35 cellular contexts compared by ENCODE assay signal in the genomic region with DNA sequence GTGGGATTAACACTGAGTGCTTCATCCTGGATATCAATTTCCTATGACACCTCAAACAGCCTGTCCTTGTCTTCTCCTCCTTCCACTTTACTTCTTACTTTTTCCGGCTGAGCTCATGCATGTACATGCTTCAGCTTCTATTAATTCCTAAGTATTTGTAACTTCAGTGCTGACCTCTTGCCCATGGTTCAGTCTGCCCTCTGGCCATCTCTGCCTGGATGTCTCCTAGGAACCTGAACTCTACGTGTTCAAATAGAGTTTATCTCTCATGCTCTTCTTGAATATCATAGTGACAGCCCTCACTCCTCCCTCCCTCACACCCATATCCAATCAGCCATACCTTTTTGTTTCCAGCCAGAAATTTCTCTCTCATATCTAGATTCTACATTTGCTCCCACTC.
DNase-seq lines count a peak whose midpoint lies in the region; ATAC-seq and TF ChIP-seq lines count a peak whose summit lies in the region.
"Had no signal": no experiment of that assay in that cellular context is flagged by ENCODE, and none has a peak within 500 bp of the region (broad histone marks: within the 10 kb centered on the region; RNA-seq: fewer than 3 reads in every experiment).

No MANE protein-coding gene starts in this region.

- peak overlapping the region; percentile 23 for H3K27ac Mint-ChIP-seq in nephron progenitor cell
- peak overlapping the region; percentile 4 for H3K27ac Mint-ChIP-seq in neural crest cell (ENCODE audit: unreplicated experiment)
- H3K27ac Mint-ChIP-seq in stimulated activated memory B cell treated with anti-CD40 and anti-IgM and Interleukin-4, amounts not matched to agents 10 μg/mL and 1 μg/mL and 100 μg/mL, for 72 hours: no peak overlapping the region
- H3K27ac Mint-ChIP-seq: B cell; CD14-positive monocyte; CD4-positive, alpha-beta memory T cell; CD4-positive, alpha-beta T cell; CD4-positive, CD25-positive, alpha-beta regulatory T cell; CD8-positive, alpha-beta memory T cell; CD8-positive, alpha-beta T cell had no signal

- H3K27me3 ChIP-seq in trophoblast cell (ENCODE audit: insufficient read depth, low read length): no peaks in the 10 kb centered on the region
- H3K27me3 ChIP-seq: BE2C; BLaER1; BLaER1 treated with 17β-estradiol and CSF1 and Interleukin-3, amounts not matched to agents 10 nM and 100 nM had no signal

- no peak overlapping the region for H3K23ac ChIP-seq in trophoblast cell (ENCODE audit: low read length)

- no peak overlapping the region for H3K9ac ChIP-seq in trophoblast cell (ENCODE audit: low read length)
- H3K9ac ChIP-seq: BLaER1; BLaER1 treated with 17β-estradiol and CSF1 and Interleukin-3, amounts not matched to agents 10 nM and 100 nM had no signal

- no peak overlapping the region for H2AFZ ChIP-seq in trophoblast cell (ENCODE audit: insufficient read depth, low read length, poor library complexity)

- H3K18ac ChIP-seq in trophoblast cell (ENCODE audit: low read length): no peak overlapping the region

- H3K36me3 ChIP-seq in trophoblast cell (ENCODE audit: control insufficient read depth in 1 of 2, insufficient read depth in 2 of 2, low read length in 2 of 2): no peaks in the 10 kb centered on the region
- H3K36me3 ChIP-seq: BE2C; BLaER1; BLaER1 treated with 17β-estradiol and CSF1 and Interleukin-3, amounts not matched to agents 10 nM and 100 nM had no signal

- H3K9me3 ChIP-seq in trophoblast cell (ENCODE audit: insufficient read depth, low read depth, low read length): no peaks in the 10 kb centered on the region
- H3K9me3 ChIP-seq: A549, BE2C, BLaER1, Caco-2 had no signal

- H3K36me3 Mint-ChIP-seq in nephron progenitor cell (ENCODE audit: low read depth) (no peaks in the 10 kb centered on the region), neural crest cell (ENCODE audit: low read depth) (no peaks in the 10 kb centered on the region)
- H3K36me3 Mint-ChIP-seq in stimulated activated memory B cell treated with anti-CD40 and anti-IgM and Interleukin-4, amounts not matched to agents 10 μg/mL and 1 μg/mL and 100 μg/mL, for 72 hours: no peaks in the 10 kb centered on the region
- H3K36me3 Mint-ChIP-seq: CD14-positive monocyte; CD4-positive, alpha-beta memory T cell; CD4-positive, CD25-positive, alpha-beta regulatory T cell; CD8-positive, alpha-beta memory T cell; CD8-positive, alpha-beta T cell had no signal

- peaks cover 10% of the 10 kb centered on the region for H3K4me1 Mint-ChIP-seq in nephron progenitor cell
- H3K4me1 Mint-ChIP-seq in neural crest cell: peaks cover 4% of the 10 kb centered on the region
- no peaks in the 10 kb centered on the region for H3K4me1 Mint-ChIP-seq in stimulated activated memory B cell treated with anti-CD40 and anti-IgM and Interleukin-4, amounts not matched to agents 10 μg/mL and 1 μg/mL and 100 μg/mL, for 72 hours
- H3K4me1 Mint-ChIP-seq: B cell; CD14-positive monocyte; CD4-positive, alpha-beta memory T cell; CD4-positive, CD25-positive, alpha-beta regulatory T cell; CD8-positive, alpha-beta memory T cell had no signal

- no peak overlapping the region for H3K14ac ChIP-seq in trophoblast cell (ENCODE audit: low read length)

- no peak overlapping the region for H2BK120ac ChIP-seq in trophoblast cell (ENCODE audit: insufficient read depth, low read length, poor library complexity)

- DNase-seq in nephron progenitor cell: no peak
- no peak for DNase-seq in neural crest cell (ENCODE audit: low read depth, low spot score)
- peak; percentile 78 to 87 for DNase-seq in trophoblast cell
- DNase-seq in NCI-H510A treated with DMSO at 0.1 percent for 48 hours (lab: John Stamatoyannopoulos, UW): no peak
- DNase-seq in stimulated activated CD4-positive, alpha-beta T cell treated with anti-CD3 and anti-CD28 coated beads, Interleukin-2, amount 100 ng/mL, for 24 hours: no peak
- no peak for DNase-seq in AG08395 (ENCODE audit: low spot score)
- DNase-seq: 8988T; ACHN; AML-193; BE2C; C1 segment of cervical spinal cord; Caco-2; Calu3; CD4-positive, alpha-beta memory T cell; CD4-positive, alpha-beta T cell; CD4-positive, CD25-positive, alpha-beta regulatory T cell; CD8-positive, alpha-beta memory T cell; CD8-positive, alpha-beta T cell; COR-L47; DMS 273 treated with DMSO at 0.1 percent for 48 hours; DMS153; DMS53; DMS79; DMS79 treated with DMSO at 0.1 percent for 48 hours; DND-41; EL had no signal

- no peaks in the 10 kb centered on the region for H3K4me1 ChIP-seq in trophoblast cell (ENCODE audit: control insufficient read depth in 1 of 2, insufficient read depth in 2 of 2, low read length in 2 of 2)
- H3K4me1 ChIP-seq: A549; BE2C; BLaER1; BLaER1 treated with 17β-estradiol and CSF1 and Interleukin-3, amounts not matched to agents 10 nM and 100 nM; Caco-2 had no signal

- no peaks in the 10 kb centered on the region for H3K79me2 ChIP-seq in trophoblast cell (ENCODE audit: control insufficient read depth, insufficient read depth, low read length, poor library complexity)

- H3K27me3 Mint-ChIP-seq in nephron progenitor cell (ENCODE audit: low read depth, poor library complexity): peaks cover 2% of the 10 kb centered on the region
- H3K27me3 Mint-ChIP-seq in neural crest cell (ENCODE audit: low read depth): no peaks in the 10 kb centered on the region
- H3K27me3 Mint-ChIP-seq in stimulated activated memory B cell treated with anti-CD40 and anti-IgM and Interleukin-4, amounts not matched to agents 10 μg/mL and 1 μg/mL and 100 μg/mL, for 72 hours: peaks cover 8% of the 10 kb centered on the region

- no peak overlapping the region for H2BK5ac ChIP-seq in trophoblast cell (ENCODE audit: low read depth, low read length, poor library complexity)

- no peak overlapping the region for H4K91ac ChIP-seq in trophoblast cell (ENCODE audit: low read depth, low read length)

- H3K4ac ChIP-seq in trophoblast cell (ENCODE audit: low read depth, low read length): no peak overlapping the region

- no peak overlapping the region for H2BK12ac ChIP-seq in trophoblast cell (ENCODE audit: low read length)

- H3K4me3 Mint-ChIP-seq in nephron progenitor cell (no peak overlapping the region), neural crest cell (no peak overlapping the region)
- no peak overlapping the region for H3K4me3 Mint-ChIP-seq in stimulated activated memory B cell treated with anti-CD40 and anti-IgM and Interleukin-4, amounts not matched to agents 10 μg/mL and 1 μg/mL and 100 μg/mL, for 72 hours
- H3K4me3 Mint-ChIP-seq: B cell; CD14-positive monocyte; CD4-positive, alpha-beta memory T cell; CD4-positive, alpha-beta T cell; CD4-positive, CD25-positive, alpha-beta regulatory T cell; CD8-positive, alpha-beta memory T cell; CD8-positive, alpha-beta T cell had no signal

- H3K9me3 Mint-ChIP-seq in nephron progenitor cell: no peaks in the 10 kb centered on the region
- no peaks in the 10 kb centered on the region for H3K9me3 Mint-ChIP-seq in neural crest cell
- no peaks in the 10 kb centered on the region for H3K9me3 Mint-ChIP-seq in stimulated activated memory B cell treated with anti-CD40 and anti-IgM and Interleukin-4, amounts not matched to agents 10 μg/mL and 1 μg/mL and 100 μg/mL, for 72 hours
- H3K9me3 Mint-ChIP-seq: CD4-positive, alpha-beta memory T cell; CD4-positive, alpha-beta T cell; CD8-positive, alpha-beta T cell had no signal

- H2AK5ac ChIP-seq in trophoblast cell (ENCODE audit: low read length): no peak overlapping the region

- no peak overlapping the region for H3K4me3 ChIP-seq in trophoblast cell (ENCODE audit: low read depth, low read length)
- H3K4me3 ChIP-seq: A549; BLaER1; BLaER1 treated with 17β-estradiol and CSF1 and Interleukin-3, amounts not matched to agents 10 nM and 100 nM had no signal

- peak; percentile 10 for ATAC-seq in stimulated activated memory B cell treated with anti-CD40 and anti-IgM and Interleukin-4, amounts not matched to agents 10 μg/mL and 1 μg/mL and 100 μg/mL, for 72 hours
- ATAC-seq in GM18858 (IDR thresholded peaks at IDR 0.05; ENCODE audit: unreplicated experiment): no peak
- ATAC-seq: A549; CD8-positive, alpha-beta T cell had no signal

- no peak overlapping the region for H4K8ac ChIP-seq in trophoblast cell (ENCODE audit: low read depth, low read length)

- H3K79me1 ChIP-seq in trophoblast cell (ENCODE audit: low read length): no peaks in the 10 kb centered on the region

- no peak overlapping the region for H3K4me2 ChIP-seq in trophoblast cell (ENCODE audit: low read length)
- H3K4me2 ChIP-seq: A549; BLaER1; BLaER1 treated with 17β-estradiol and CSF1 and Interleukin-3, amounts not matched to agents 10 nM and 100 nM had no signal

- H4K12ac ChIP-seq in trophoblast cell (ENCODE audit: low read depth, low read length): no peak overlapping the region

- no CpG with 5 or more reads among the region's 2 CpGs for WGBS in trophoblast cell (ENCODE audit: extremely low coverage, insufficient coverage, insufficient read length)

- no peak overlapping the region for H3K27ac ChIP-seq in trophoblast cell (ENCODE audit: low read depth, low read length)
- H3K27ac ChIP-seq: 22Rv1; A549; BLaER1; BLaER1 treated with 17β-estradiol and CSF1 and Interleukin-3, amounts not matched to agents 10 nM and 100 nM; C4-2B had no signal

- TF ChIP-seq CTCF in nephron progenitor cell (IDR thresholded peaks at IDR 0.05) (no peak), neural crest cell (conservative IDR thresholded peaks at IDR 0.05) (no peak)

Comparison
In these comparisons a context has a peak if more than half of its experiments do, and no peak if none do; other contexts are left out.
1. DNase-seq: peak in trophoblast cell (2 of 2); none in nephron progenitor cell (single experiment), neural crest cell (single experiment), NCI-H510A treated with DMSO at 0.1 percent for 48 hours (single experiment), stimulated activated CD4-positive, alpha-beta T cell treated with anti-CD3 and anti-CD28 coated beads, Interleukin-2, amount 100 ng/mL, for 24 hours (0 of 2) and AG08395 (single experiment).